ENCODE assay signal across 26 cellular contexts in the genomic region with DNA sequence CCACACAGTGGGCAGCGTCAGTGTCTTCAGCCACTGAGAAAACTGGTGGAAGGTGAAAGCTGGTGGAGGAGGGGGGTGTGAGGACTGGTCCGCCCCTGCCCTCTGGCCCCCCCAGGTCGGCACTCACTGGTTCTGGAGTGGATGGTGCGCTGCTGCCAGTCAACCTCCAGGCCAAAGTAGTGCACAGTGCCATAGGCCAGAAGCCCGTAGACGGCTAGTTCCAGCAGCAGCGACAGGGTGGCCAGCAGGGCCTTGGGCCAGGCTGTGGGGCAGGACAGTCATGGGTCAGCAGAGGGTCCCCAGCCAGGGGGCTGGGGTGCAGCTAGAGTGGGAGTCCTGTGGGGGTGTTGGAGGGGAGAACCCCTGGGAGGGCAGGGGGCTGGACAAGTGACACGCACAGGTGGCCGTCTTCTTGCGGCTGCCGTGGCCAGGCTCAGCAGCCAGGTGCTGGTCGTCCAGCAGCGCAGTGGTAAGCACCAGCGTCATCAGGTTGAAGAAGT. TPM values are rescaled to one million over a fixed set of nuclear protein-coding genes. Genes with fewer than 3 reads are reported as not detected.
DNase-seq lines count a peak whose midpoint lies in the region; ATAC-seq, FAIRE-seq and TF ChIP-seq lines count a peak whose summit lies in the region.
"Had no signal": no experiment of that assay in that cellular context is flagged by ENCODE, and none has a peak within 500 bp of the region (broad histone marks: within the 10 kb centered on the region; RNA-seq: fewer than 3 reads in every experiment).

No MANE protein-coding gene starts in this region.

- no peak for ATAC-seq in IMR-90 (ENCODE audit: low read depth)
- no peak for ATAC-seq in aorta (ENCODE audit: low FRiP score)
- ATAC-seq: activated CD4-positive, CD25-positive, alpha-beta regulatory T cell treated with anti-CD3 and anti-CD28 coated beads, Interleukin-2, amount 50 U/mL, for 24 hours; PC-3 had no signal

- no peaks in the 10 kb centered on the region for H3K9me3 Mint-ChIP-seq in T-helper 2 cell treated with Interferon-gamma antibody and Interleukin-4, amounts not matched to agents 5 μg/mL and 100 μg/mL, for 36 hours
- H3K9me3 Mint-ChIP-seq: neural progenitor cell had no signal

- H4K5ac ChIP-seq in IMR-90 (ENCODE audit: low read depth, low read length), result no peak overlapping the region

- no peak overlapping the region for H3K14ac ChIP-seq in IMR-90 (replicated peaks; ENCODE audit: low read depth, low read length)

- H3K36me3 ChIP-seq in IMR-90 (ENCODE audit: control insufficient read depth, insufficient read depth, low read length), result peaks cover 28% of the 10 kb centered on the region
- H3K36me3 ChIP-seq in kidney (ENCODE audit: control insufficient read depth in 1 of 2, insufficient read depth in 2 of 2, low read length in 2 of 2), result peaks cover 0 to 6% of the 10 kb centered on the region in 2 donors
- peaks cover 0 to 1% of the 10 kb centered on the region in 2 donors for H3K36me3 ChIP-seq in aorta (ENCODE audit: control insufficient read depth in 1 of 2, insufficient read depth in 2 of 2, low read length in 1 of 2)
- H3K36me3 ChIP-seq: neural progenitor cell had no signal

- TF ChIP-seq POLR2A in IMR-90 (IDR thresholded peaks at IDR 0.05; ENCODE audit: low read depth, low read length), result no peak
- TF ChIP-seq POLR2A in lower leg skin (IDR thresholded peaks at IDR 0.05), result no peak

- no peak overlapping the region for H3K56ac ChIP-seq in IMR-90 (ENCODE audit: extremely low read depth, insufficient read depth, low read length)

- CTCF ChIA-PET in IMR-90 (lab: Yijun Ruan, JAX), result no interaction called here

- no peaks in the 10 kb centered on the region for H3K27me3 ChIP-seq in IMR-90 (ENCODE audit: control insufficient read depth, insufficient read depth, low read length)
- no peaks in the 10 kb centered on the region for H3K27me3 ChIP-seq in aorta (ENCODE audit: control insufficient read depth in 1 of 2, insufficient read depth in 2 of 2, low read length in 1 of 2)
- H3K27me3 ChIP-seq: BE2C, MG63, neural progenitor cell, SJSA1, thyroid gland had no signal

- dilution Hi-C loops in IMR-90 (cut with HindIII; ENCODE audit: low sequenced_read_pairs, unreplicated experiment), result no loop called here

- H3K36me3 Mint-ChIP-seq in T-helper 2 cell treated with Interferon-gamma antibody and Interleukin-4, amounts not matched to agents 5 μg/mL and 100 μg/mL, for 36 hours (ENCODE audit: low read depth), result peaks cover 12% of the 10 kb centered on the region

- POLR2A ChIA-PET in IMR-90 (lab: Charles Lee; ENCODE audit: unreplicated experiment), result no interaction called here

- H4K91ac ChIP-seq in IMR-90 (ENCODE audit: insufficient read depth, low read depth, low read length), result no peak overlapping the region

- H3K23ac ChIP-seq in IMR-90 (ENCODE audit: low read depth, low read length), result no peak overlapping the region

- H3K9ac ChIP-seq in IMR-90 (ENCODE audit: low read depth, low read length), result no peak overlapping the region
- no peak overlapping the region for H3K9ac ChIP-seq in kidney (ENCODE audit: low read length in 2 of 2)
- H3K9ac ChIP-seq: neural progenitor cell had no signal

- no peak overlapping the region for H4K8ac ChIP-seq in IMR-90 (ENCODE audit: low read depth in 2 of 2, low read length in 2 of 2)

- peaks cover 4% of the 10 kb centered on the region for H3K4me1 ChIP-seq in IMR-90 (ENCODE audit: control insufficient read depth, insufficient read depth, low read length)
- peaks cover 13% of the 10 kb centered on the region in 2 donors for H3K4me1 ChIP-seq in kidney (ENCODE audit: control insufficient read depth in 1 of 2, insufficient read depth in 1 of 2, low read depth in 1 of 2, low read length in 2 of 2)
- H3K4me1 ChIP-seq in aorta (ENCODE audit: control insufficient read depth in 1 of 2, insufficient read depth in 2 of 2, low read length in 2 of 2), result no peaks in the 10 kb centered on the region
- H3K4me1 ChIP-seq: BE2C had no signal

- H2AFZ ChIP-seq in IMR-90 (replicated peaks; ENCODE audit: low read length, poor library complexity), result no peak overlapping the region
- H2AFZ ChIP-seq: neural progenitor cell had no signal

- BruUV-seq in IMR-90 (replicated peaks; lab: Mats Ljungman, UMichigan), result TSS peak; percentile 39

- no peak overlapping the region for H3K27ac Mint-ChIP-seq in T-helper 2 cell treated with Interferon-gamma antibody and Interleukin-4, amounts not matched to agents 5 μg/mL and 100 μg/mL, for 36 hours
- H3K27ac Mint-ChIP-seq: neural progenitor cell had no signal

- H3K4me3 Mint-ChIP-seq in T-helper 2 cell treated with Interferon-gamma antibody and Interleukin-4, amounts not matched to agents 5 μg/mL and 100 μg/mL, for 36 hours, result peak overlapping the region; percentile 43

- H3K27ac ChIP-seq in IMR-90 (ENCODE audit: insufficient read depth, low read length) (no peak overlapping the region), kidney (ENCODE audit: low read depth in 2 of 2, low read length in 2 of 2) (no peak overlapping the region), aorta (ENCODE audit: low read depth in 1 of 2, low read length in 2 of 2) (no peak overlapping the region)
- H3K27ac ChIP-seq: coronary artery, neural progenitor cell, SJSA1, thyroid gland had no signal

- no peak overlapping the region for H2BK120ac ChIP-seq in IMR-90 (ENCODE audit: low read depth, low read length)

- no peaks in the 10 kb centered on the region; the same call in 1 of the 2 replicates for H4K20me1 ChIP-seq in IMR-90 (ENCODE audit: insufficient read depth, low read length)

- peaks cover 10% of the 10 kb centered on the region for H3K4me1 Mint-ChIP-seq in T-helper 2 cell treated with Interferon-gamma antibody and Interleukin-4, amounts not matched to agents 5 μg/mL and 100 μg/mL, for 36 hours (ENCODE audit: low read depth)

- H2AK5ac ChIP-seq in IMR-90 (ENCODE audit: low read depth, low read length), result no peak overlapping the region

- no peak overlapping the region for H2BK5ac ChIP-seq in IMR-90 (ENCODE audit: low read depth, low read length, poor library complexity, severe bottlenecking)

- H3K9me1 ChIP-seq in IMR-90 (ENCODE audit: insufficient read depth, low read length), result no peaks in the 10 kb centered on the region

- H3K18ac ChIP-seq in IMR-90 (ENCODE audit: low read depth, low read length), result no peak overlapping the region

- H3K4me2 ChIP-seq in IMR-90 (ENCODE audit: low read depth, low read length), result no peak overlapping the region
- H3K4me2 ChIP-seq: neural progenitor cell had no signal

- H3K79me1 ChIP-seq in IMR-90 (ENCODE audit: low read depth in 1 of 2, low read length in 2 of 2), result peaks cover 8 to 49% of the 10 kb centered on the region in 2 experiments

- DNase-seq in T-helper 2 cell treated with Interferon-gamma antibody and Interleukin-4, amounts not matched to agents 5 μg/mL and 100 μg/mL, for 36 hours (ENCODE audit: low spot score), result no peak
- DNase-seq in T-helper 2 cell (no peak), IMR-90 (no peak), kidney (peak; percentile 76), lower leg skin (ENCODE audit: low spot score in 2 of 2) (no peak), aorta (no peak)
- DNase-seq: 8988T; activated naive CD4-positive, alpha-beta T cell treated with anti-CD3 and anti-CD28 coated beads, Interleukin-2, amount 50 U/mL, for 16 hours; BE2C; DMS 273 treated with DMSO at 0.1 percent for 48 hours; foreskin fibroblast; GF-D8; MG63; NCI-H1436 treated with DMSO at 0.1 percent for 48 hours; NCI-H774; PC-3; retina; T1000; thyroid gland had no signal

- TF ChIP-seq CTCF in IMR-90 (conservative IDR thresholded peaks at IDR 0.05; ENCODE audit: low read depth, low read length) (no peak), kidney (IDR thresholded peaks at IDR 0.05; ENCODE audit: borderline replicate concordance, extremely low read depth, insufficient read depth) (no peak), lower leg skin (IDR thresholded peaks at IDR 0.05) (no peak)

- in situ Hi-C loops in IMR-90 (cut with MboI; ENCODE audit: low sequenced_read_pairs), result no loop called here

- peak overlapping the region; percentile 26 for H2AK9ac ChIP-seq in IMR-90 (replicated peaks; ENCODE audit: low read depth, low read length, poor library complexity)

- H3K4me3 ChIP-seq in IMR-90 (ENCODE audit: insufficient read depth, low read depth, low read length), result no peak overlapping the region
- H3K4me3 ChIP-seq in kidney (ENCODE audit: low read length in 2 of 2), result no peak overlapping the region
- H3K4me3 ChIP-seq in lower leg skin (ENCODE audit: low read depth, poor library complexity, severe bottlenecking), result no peak overlapping the region
- H3K4me3 ChIP-seq in aorta (ENCODE audit: low read length in 2 of 2), result no peak overlapping the region
- H3K4me3 ChIP-seq: HAP-1, MG63, neural progenitor cell, thyroid gland had no signal

- no peak for FAIRE-seq in kidney (lab: Jason Lieb, UNC)
- FAIRE-seq: endothelial cell of umbilical vein, GM12892 had no signal

- 93% methylated on average over 12 of the region's 14 CpGs; no CpG with 5 or more reads in 1 of the 2 experiments for WGBS in IMR-90 (ENCODE audit: extremely low coverage in 2 of 2, insufficient read length in 1 of 2), 2 experiments
- WGBS in lower leg skin, 2 donors, result 86 to 96% methylated on average over 11 to 14 of the region's 14 CpGs
- 88 to 92% methylated on average over 13 to 14 of the region's 14 CpGs for WGBS in aorta, 2 donors

- H3K9me3 ChIP-seq in IMR-90 (ENCODE audit: control insufficient read depth, insufficient read depth, low read length) (no peaks in the 10 kb centered on the region), kidney (ENCODE audit: control insufficient read depth in 1 of 2, low read length in 2 of 2) (no peaks in the 10 kb centered on the region), aorta (ENCODE audit: control insufficient read depth, low read length) (no peaks in the 10 kb centered on the region)
- H3K9me3 ChIP-seq: BE2C, HAP-1, MG63, SJSA1, thyroid gland had no signal

- no peaks in the 10 kb centered on the region for H3K27me3 Mint-ChIP-seq in T-helper 2 cell treated with Interferon-gamma antibody and Interleukin-4, amounts not matched to agents 5 μg/mL and 100 μg/mL, for 36 hours (ENCODE audit: low read depth)

- intact Hi-C loops in IMR-90 (cut with micrococcal nuclease), result no loop called here
- intact Hi-C loops in kidney (cut with DNase I), result no loop called here
- intact Hi-C loops in lower leg skin (cut with DNase I; ENCODE audit: low total_unique reads), result no loop called here
- intact Hi-C loops in aorta (cut with DNase I), result loop anchor here in 1 of 2 donors (5.0 to 10.0 kb wide), 2 partner anchors 57 to 261 kb away; a partner anchor contains a TSS

- H2BK15ac ChIP-seq in IMR-90 (ENCODE audit: low read depth, low read length), result no peak overlapping the region

- H2BK20ac ChIP-seq in IMR-90 (ENCODE audit: low read depth, low read length), result no peak overlapping the region

- no peak for TF ChIP-seq RAD21 in IMR-90 (IDR thresholded peaks at IDR 0.05; ENCODE audit: low read length)

- H3K4ac ChIP-seq in IMR-90 (ENCODE audit: low read depth, low read length), result no peak overlapping the region

RNA-seq across cellular contexts. Expression of a gene that starts 2.2 kb away (rescaled TPM):
- total RNA-seq in IMR-90 (2012; rRNA removed), result 15.6 and 16.8 TPM in 2 replicates
- polyA plus RNA-seq in IMR-90 (2012; rRNA removed), result 82.6 and 103 TPM in 2 replicates
- polyA plus RNA-seq in IMR-90 (2012; cell fraction: cytosol; rRNA removed), result 39.0 and 77.4 TPM in 2 replicates
- 417 and 1,505 TPM in 2 replicates for polyA plus RNA-seq in IMR-90 (2012; cell fraction: nucleus; rRNA removed; ENCODE audit: low replicate concordance)
- total RNA-seq in kidney, result 77.9 TPM
- polyA plus RNA-seq in kidney (ENCODE audit: insufficient read depth, low read depth, low replicate concordance), result 41.7 TPM
- 10 to 100 TPM; 34.8 to 47.2 (median 38.8) TPM for total RNA-seq in lower leg skin
- total RNA-seq in aorta, result 10 to 100 TPM; 42.2 to 65.7 TPM
- polyA plus RNA-seq in aorta, result 100 to 1,000 TPM in 1 of 2 donors, 10 to 100 TPM in 1; 20.0 to 123 TPM

RNA-seq across cellular contexts. Expression of a gene that starts 2.7 kb away (rescaled TPM):
- total RNA-seq in IMR-90 (2012; rRNA removed) (36.4 and 38.5 TPM in 2 replicates), kidney (41.5 TPM), lower leg skin (10 to 100 TPM; 40.7 to 54.3 (median 41.5) TPM), aorta (10 to 100 TPM; 31.6 to 35.5 TPM)
- polyA plus RNA-seq in IMR-90 (2012; rRNA removed) (30.2 and 30.8 TPM in 2 replicates), kidney (ENCODE audit: insufficient read depth, low read depth, low replicate concordance) (31.4 TPM), aorta (10 to 100 TPM; 18.2 to 67.4 TPM)
- 21.4 and 24.2 TPM in 2 replicates for polyA plus RNA-seq in IMR-90 (2012; cell fraction: cytosol; rRNA removed)
- polyA plus RNA-seq in IMR-90 (2012; cell fraction: nucleus; rRNA removed; ENCODE audit: low replicate concordance), result 41.1 and 97.4 TPM in 2 replicates

RNA-seq across cellular contexts. Expression of a gene that starts 18.7 kb away (rescaled TPM):
- not detected in 2 replicates for total RNA-seq in IMR-90 (2012; rRNA removed)
- polyA plus RNA-seq in IMR-90 (2012; rRNA removed), result not detected in 2 replicates
- not detected in 2 replicates for polyA plus RNA-seq in IMR-90 (2012; cell fraction: cytosol; rRNA removed)
- 0.46 and 0.61 TPM in 2 replicates for polyA plus RNA-seq in IMR-90 (2012; cell fraction: nucleus; rRNA removed; ENCODE audit: low replicate concordance)
- total RNA-seq in kidney, result 3.5 TPM
- 455 TPM for polyA plus RNA-seq in kidney (ENCODE audit: insufficient read depth, low read depth, low replicate concordance)
- total RNA-seq in lower leg skin, result not detected
- total RNA-seq in aorta, result not detected
- polyA plus RNA-seq in aorta, result not detected
- total RNA-seq: endothelial cell of umbilical vein, PC-3, SJSA1 had no signal
- polyA plus RNA-seq: endothelial cell of umbilical vein had no signal

RNA-seq across cellular contexts. Expression of a gene that starts 20.1 kb away (rescaled TPM):
- 1.3 and 1.7 TPM in 2 replicates for total RNA-seq in IMR-90 (2012; rRNA removed)
- polyA plus RNA-seq in IMR-90 (2012; rRNA removed), result 1.8 and 1.9 TPM in 2 replicates
- polyA plus RNA-seq in IMR-90 (2012; cell fraction: cytosol; rRNA removed), result 2.9 TPM in 2 replicates
- 2.1 and 3.9 TPM in 2 replicates for polyA plus RNA-seq in IMR-90 (2012; cell fraction: nucleus; rRNA removed; ENCODE audit: low replicate concordance)
- total RNA-seq in kidney, result 4.1 TPM
- 1.1 TPM for polyA plus RNA-seq in kidney (ENCODE audit: insufficient read depth, low read depth, low replicate concordance)
- 1 to 10 TPM; 1.5 to 9.4 (median 4.4) TPM for total RNA-seq in lower leg skin
- 1 to 10 TPM; 4.7 to 5.1 TPM for total RNA-seq in aorta
- 10 to 100 TPM in 1 of 2 donors, not detected in 1; 11.6 TPM for polyA plus RNA-seq in aorta

RNA-seq across cellular contexts. Expression of a gene that starts 24.0 kb away (rescaled TPM):
- total RNA-seq in IMR-90 (2012; rRNA removed) (0.18 and 0.28 TPM in 2 replicates), kidney (8.0 TPM), lower leg skin (under 1 TPM in 3 of 4 donors, not detected in 1; 0.19 to 0.56 (median 0.52) TPM), aorta (under 1 TPM; 0.26 to 0.54 TPM)
- polyA plus RNA-seq in IMR-90 (2012; rRNA removed) (1.9 and 2.3 TPM in 2 replicates), kidney (ENCODE audit: insufficient read depth, low read depth, low replicate concordance) (10.6 TPM), aorta (under 1 TPM in 1 of 2 donors, not detected in 1; 0.50 TPM)
- 1.8 and 4.1 TPM in 2 replicates for polyA plus RNA-seq in IMR-90 (2012; cell fraction: cytosol; rRNA removed)
- 2.3 and 3.8 TPM in 2 replicates for polyA plus RNA-seq in IMR-90 (2012; cell fraction: nucleus; rRNA removed; ENCODE audit: low replicate concordance)
